Comparison of ENCODE assay signal across 26 cellular contexts in the genomic region with DNA sequence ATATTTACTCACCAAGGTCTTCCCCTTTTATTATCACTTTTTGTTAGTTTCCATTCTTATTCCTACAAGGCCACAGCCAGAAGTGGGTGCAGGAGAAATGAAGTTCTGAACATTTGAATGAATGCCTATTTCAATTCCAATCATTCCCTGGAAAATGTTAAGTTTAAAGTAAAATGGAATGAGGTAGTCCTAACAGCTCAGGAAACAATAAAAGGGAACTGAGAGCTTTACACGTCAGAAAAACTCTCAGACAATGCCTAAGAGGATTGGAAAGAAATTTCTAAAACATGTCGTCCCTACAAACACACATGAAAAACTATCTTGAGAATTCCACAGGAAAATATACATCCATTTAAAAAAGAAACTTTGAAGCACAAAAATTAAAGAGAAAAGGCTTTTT.
"Had no signal": no experiment of that assay in that cellular context is flagged by ENCODE, and none has a peak within 500 bp of the region (broad histone marks: within the 10 kb centered on the region; RNA-seq: fewer than 3 reads in every experiment).

No MANE protein-coding gene starts in this region.

- FAIRE-seq: islet of Langerhans, kidney, pancreas, small intestine had no signal

- H3K4me1 Mint-ChIP-seq: naive thymus-derived CD8-positive, alpha-beta T cell; nephron; stimulated activated effector memory CD8-positive, alpha-beta T cell treated with anti-CD3 and anti-CD28 coated beads, Interleukin-12 subunit alpha, Interleukin-12 subunit beta, amount 100 ng/mL, for 72 hours; stimulated activated naive CD8-positive, alpha-beta T cell treated with anti-CD3 and anti-CD28 coated beads, Interleukin-15, amount 100 ng/mL, for 72 hours had no signal

- ATAC-seq: left colon; left lung; lower lobe of right lung; naive thymus-derived CD8-positive, alpha-beta T cell; pancreas; right cardiac atrium; sciatic nerve; stimulated activated effector memory CD8-positive, alpha-beta T cell treated with anti-CD3 and anti-CD28 coated beads, Interleukin-12 subunit alpha, Interleukin-12 subunit beta, amount 100 ng/mL, for 72 hours; stimulated activated naive CD8-positive, alpha-beta T cell treated with anti-CD3 and anti-CD28 coated beads, Interleukin-15, amount 100 ng/mL, for 72 hours had no signal

- H3K27ac Mint-ChIP-seq: immature natural killer cell; naive thymus-derived CD8-positive, alpha-beta T cell; nephron; stimulated activated effector memory CD8-positive, alpha-beta T cell treated with anti-CD3 and anti-CD28 coated beads, Interleukin-12 subunit alpha, Interleukin-12 subunit beta, amount 100 ng/mL, for 72 hours; stimulated activated naive CD8-positive, alpha-beta T cell treated with anti-CD3 and anti-CD28 coated beads, Interleukin-15, amount 100 ng/mL, for 72 hours; type B pancreatic cell had no signal

- H3K4me3 Mint-ChIP-seq: immature natural killer cell; naive thymus-derived CD8-positive, alpha-beta T cell; nephron; neural crest cell; stimulated activated effector memory CD8-positive, alpha-beta T cell treated with anti-CD3 and anti-CD28 coated beads, Interleukin-12 subunit alpha, Interleukin-12 subunit beta, amount 100 ng/mL, for 72 hours; stimulated activated naive CD8-positive, alpha-beta T cell treated with anti-CD3 and anti-CD28 coated beads, Interleukin-15, amount 100 ng/mL, for 72 hours; type B pancreatic cell had no signal

- H3K27me3 Mint-ChIP-seq: naive thymus-derived CD8-positive, alpha-beta T cell; stimulated activated naive CD8-positive, alpha-beta T cell treated with anti-CD3 and anti-CD28 coated beads, Interleukin-15, amount 100 ng/mL, for 72 hours; type B pancreatic cell had no signal

- DNase-seq: hypothalamus; immature natural killer cell; kidney; left colon; left lung; lower lobe of right lung; mammary epithelial cell; mesenchymal stem cell; naive thymus-derived CD8-positive, alpha-beta T cell; nucleus accumbens; pancreas; posterior cingulate gyrus; retina; right cardiac atrium; small intestine; spleen; stimulated activated CD4-positive, alpha-beta T cell treated with anti-CD3 and anti-CD28 coated beads, Interleukin-4, amount 100 ng/mL, for 24 hours; stimulated activated naive CD4-positive, alpha-beta T cell treated with Interleukin-2 at 50 U/mL for 16 hours; stimulated activated naive CD8-positive, alpha-beta T cell treated with anti-CD3 and anti-CD28 coated beads, Interleukin-15, amount 100 ng/mL, for 72 hours; substantia nigra had no signal

- H3K36me3 Mint-ChIP-seq: stimulated activated effector memory CD8-positive, alpha-beta T cell treated with anti-CD3 and anti-CD28 coated beads, Interleukin-12 subunit alpha, Interleukin-12 subunit beta, amount 100 ng/mL, for 72 hours had no signal
